ENCODE assay signal across 1 cellular context in genomic region chr20:38630727-38631126, GRCh38.
TF ChIP-seq lines count a peak whose summit lies in the region.

No MANE protein-coding gene starts in this region.

TF ChIP-seq in K562, 482 proteins besides CTCF, POLR2A, EP300 and RAD21:
- peak; percentile 35; the same call in 1 of the 2 replicates for TF ChIP-seq L3MBTL2 (IDR thresholded peaks at IDR 0.05)
- no peak for TF ChIP-seq ZNF395 (CRISPR knock-in tag; IDR thresholded peaks at IDR 0.05)
- peak; percentile 59; the same call in 1 of the 2 replicates for TF ChIP-seq ATF3 (IDR thresholded peaks at IDR 0.05)
- TF ChIP-seq ATF3 (CRISPR knock-in tag; conservative IDR thresholded peaks at IDR 0.05), result no peak
- peak; percentile 60; the same call in 1 of the 2 replicates for TF ChIP-seq RAD51 (IDR thresholded peaks at IDR 0.05; ENCODE audit: borderline replicate concordance, low read depth)
- TF ChIP-seq ATF4 (CRISPR knock-in tag; IDR thresholded peaks at IDR 0.05), result 0 out of 2 replicates have a peak, but pooled peaks have one; percentile 43
- TF ChIP-seq ZNF175 (CRISPR knock-in tag; IDR thresholded peaks at IDR 0.05; ENCODE audit: low read depth), result peak; percentile 78; the same call in 1 of the 2 replicates
- TF ChIP-seq TFE3 (CRISPR knock-in tag; IDR thresholded peaks at IDR 0.05), result peak; percentile 77
- peak; percentile 67; the same call in 1 of the 2 replicates for TF ChIP-seq CEBPG (CRISPR knock-in tag; IDR thresholded peaks at IDR 0.05)
- TF ChIP-seq CEBPG (tag; conservative IDR thresholded peaks at IDR 0.05 in 1 of 2, IDR thresholded peaks at IDR 0.05 in 1 of 2), result peak in 1 of 2 experiments; percentile 49; a peak in 1 of 4 replicates
- peak; percentile 33 for TF ChIP-seq USF2 (CRISPR knock-in tag; IDR thresholded peaks at IDR 0.05)
- 0 out of 2 replicates have a peak, but pooled peaks have one; percentile 53 for TF ChIP-seq ZNF584 (CRISPR knock-in tag; IDR thresholded peaks at IDR 0.05; ENCODE audit: low read depth)
- TF ChIP-seq USF1 (CRISPR knock-in tag; IDR thresholded peaks at IDR 0.05), result peak; percentile 64
- peak; percentile 41; the same call in 1 of the 2 replicates for TF ChIP-seq TOE1 (IDR thresholded peaks at IDR 0.05; ENCODE audit: borderline replicate concordance)
- TF ChIP-seq TOE1 (CRISPR knock-in tag; IDR thresholded peaks at IDR 0.05; ENCODE audit: borderline replicate concordance, low read depth), result no peak
- TF ChIP-seq MTA1 (IDR thresholded peaks at IDR 0.05; ENCODE audit: borderline replicate concordance), result no peak
- peak; percentile 37; the same call in 1 of the 2 replicates for TF ChIP-seq KLF6 (CRISPR knock-in tag; IDR thresholded peaks at IDR 0.05; ENCODE audit: borderline replicate concordance)
- TF ChIP-seq WHSC1 (IDR thresholded peaks at IDR 0.05; ENCODE audit: low read length), result no peak
